In genomic region chr3:34758630-34759261, GRCh38 we compare ENCODE assay signal across 16 cellular contexts.
DNase-seq lines count a peak whose midpoint lies in the region; ATAC-seq and TF ChIP-seq lines count a peak whose summit lies in the region.
"Had no signal": no experiment of that assay in that cellular context is flagged by ENCODE, and none has a peak within 500 bp of the region (broad histone marks: within the 10 kb centered on the region; RNA-seq: fewer than 3 reads in every experiment).

No MANE protein-coding gene starts in this region.

- H3K36me3 Mint-ChIP-seq in WTC11, result peaks cover 10% of the 10 kb centered on the region; the same call in 1 of the 2 replicates
- H3K36me3 Mint-ChIP-seq in activated T-helper 2 cell treated with anti-CD3 and anti-CD28 coated beads, Interferon-gamma antibody, Interleukin-2, Interleukin-4, amounts not matched to agents 10 μg/mL and 5 μg/mL and 100 μg/mL, durations not matched to agents 14 hours and 24 hours and 36 hours (ENCODE audit: low read depth), result no peaks in the 10 kb centered on the region
- H3K36me3 Mint-ChIP-seq: CD4-positive, alpha-beta memory T cell had no signal

- no peak overlapping the region for H3K9ac ChIP-seq in neuronal stem cell (ENCODE audit: low read depth, low read length, poor library complexity)
- no peak overlapping the region for H3K9ac ChIP-seq in PC-3 (ENCODE audit: low read length)

- DNase-seq in WTC11 (ENCODE audit: low spot score), result no peak
- peak; percentile 85 for DNase-seq in myocyte (ENCODE audit: low read depth)
- DNase-seq in neuronal stem cell (ENCODE audit: low spot score), result no peak
- no peak for DNase-seq in PC-3
- DNase-seq in activated T-helper 2 cell treated with anti-CD3 and anti-CD28 coated beads, Interferon-gamma antibody, Interleukin-2, Interleukin-4, amounts not matched to agents 10 μg/mL and 5 μg/mL and 100 μg/mL, durations not matched to agents 14 hours and 24 hours and 36 hours (ENCODE audit: low spot score), result no peak
- DNase-seq in GM13976 (ENCODE audit: low spot score), result no peak
- DNase-seq in NCI-H446 treated with DMSO at 0.1 percent for 48 hours (lab: John Stamatoyannopoulos, UW), result no peak
- DNase-seq: C1 segment of cervical spinal cord, Caco-2, DMS 273 treated with DMSO at 0.1 percent for 48 hours, DMS53, DMS79 treated with DMSO at 0.1 percent for 48 hours, H9 had no signal

- TF ChIP-seq CTCF in WTC11 (IDR thresholded peaks at IDR 0.05) (no peak), PC-3 (conservative IDR thresholded peaks at IDR 0.05; ENCODE audit: low read depth, low read length) (no peak), GM13976 (IDR thresholded peaks at IDR 0.05; ENCODE audit: borderline replicate concordance, control extremely low read depth, extremely low read depth, insufficient read depth, missing control alignments) (no peak)

- no TSS peak for BruUV-seq in PC-3 (replicated peaks; lab: Mats Ljungman, UMichigan)

- H3K27me3 Mint-ChIP-seq in WTC11 (ENCODE audit: low read depth), result peaks cover 37% of the 10 kb centered on the region
- H3K27me3 Mint-ChIP-seq in activated T-helper 2 cell treated with anti-CD3 and anti-CD28 coated beads, Interferon-gamma antibody, Interleukin-2, Interleukin-4, amounts not matched to agents 10 μg/mL and 5 μg/mL and 100 μg/mL, durations not matched to agents 14 hours and 24 hours and 36 hours (ENCODE audit: low read depth), result no peaks in the 10 kb centered on the region
- H3K27me3 Mint-ChIP-seq: CD4-positive, alpha-beta memory T cell had no signal

- no CpG with 5 or more reads among the region's 9 CpGs for WGBS in neuronal stem cell (ENCODE audit: extremely low coverage in 2 of 2, insufficient read length in 2 of 2, insufficient replicate concordance in 1 of 2), 2 donors

- H3K4me1 ChIP-seq in neuronal stem cell (ENCODE audit: control insufficient read depth in 2 of 2, insufficient read depth in 1 of 2, low read depth in 1 of 2, low read length in 2 of 2) (no peaks in the 10 kb centered on the region), PC-3 (ENCODE audit: insufficient read depth, low read length) (no peaks in the 10 kb centered on the region)
- H3K4me1 ChIP-seq: Caco-2 had no signal

- ATAC-seq in WTC11 (no peak), PC-3 (no peak)
- ATAC-seq: GM23338, HCT116 had no signal

- peaks cover 35% of the 10 kb centered on the region for H3K9me3 Mint-ChIP-seq in WTC11
- no peaks in the 10 kb centered on the region for H3K9me3 Mint-ChIP-seq in activated T-helper 2 cell treated with anti-CD3 and anti-CD28 coated beads, Interferon-gamma antibody, Interleukin-2, Interleukin-4, amounts not matched to agents 10 μg/mL and 5 μg/mL and 100 μg/mL, durations not matched to agents 14 hours and 24 hours and 36 hours

- CTCF ChIA-PET in WTC11 (lab: Charles Lee), result no interaction called here
- CTCF ChIA-PET in PC-3 (lab: Charles Lee), result no interaction called here

- no peak overlapping the region for H3K4ac ChIP-seq in neuronal stem cell (ENCODE audit: low read length)

- no peaks in the 10 kb centered on the region for H3F3A ChIP-seq in PC-3 (ENCODE audit: low read length, unreplicated experiment)

- H4K91ac ChIP-seq in neuronal stem cell (ENCODE audit: low read depth, low read length, poor library complexity), result no peak overlapping the region

- no peak overlapping the region for H3K4me3 Mint-ChIP-seq in WTC11
- H3K4me3 Mint-ChIP-seq in activated T-helper 2 cell treated with anti-CD3 and anti-CD28 coated beads, Interferon-gamma antibody, Interleukin-2, Interleukin-4, amounts not matched to agents 10 μg/mL and 5 μg/mL and 100 μg/mL, durations not matched to agents 14 hours and 24 hours and 36 hours (ENCODE audit: low read depth), result no peak overlapping the region
- H3K4me3 Mint-ChIP-seq: CD4-positive, alpha-beta memory T cell; GM23338; H9 had no signal

- H3K36me3 ChIP-seq in neuronal stem cell (replicated peaks in 1 of 2; ENCODE audit: control insufficient read depth in 2 of 2, insufficient read depth in 2 of 2, low read length in 2 of 2), result no peaks in the 10 kb centered on the region
- H3K36me3 ChIP-seq in PC-3 (ENCODE audit: low read depth, low read length), result no peaks in the 10 kb centered on the region

- peak overlapping the region; percentile 70 for H2AK5ac ChIP-seq in neuronal stem cell (ENCODE audit: low read depth, low read length)

- H3K14ac ChIP-seq in neuronal stem cell (ENCODE audit: low read length), result no peak overlapping the region

- no peaks in the 10 kb centered on the region for H3K79me2 ChIP-seq in PC-3 (ENCODE audit: low read length)

- H2BK15ac ChIP-seq in neuronal stem cell (ENCODE audit: low read length), result no peak overlapping the region

- in situ Hi-C loops in GM13976 (cut with MboI; ENCODE audit: low sequenced_read_pairs, unreplicated experiment), result no loop called here

- H3K4me3 ChIP-seq in neuronal stem cell (ENCODE audit: low read length in 2 of 2), result no peak overlapping the region
- H3K4me3 ChIP-seq in PC-3 (ENCODE audit: low read length), result no peak overlapping the region
- H3K4me3 ChIP-seq: GM23338 had no signal

- H3K79me1 ChIP-seq in neuronal stem cell (ENCODE audit: low read depth, low read length), result no peaks in the 10 kb centered on the region

- H4K8ac ChIP-seq in neuronal stem cell (ENCODE audit: low read depth, low read length), result no peak overlapping the region

- H3K18ac ChIP-seq in neuronal stem cell (ENCODE audit: low read length), result peak overlapping the region; percentile 83

- intact Hi-C loops in PC-3 (cut with micrococcal nuclease), result no loop called here
- intact Hi-C loops in activated T-helper 2 cell treated with anti-CD3 and anti-CD28 coated beads, Interferon-gamma antibody, Interleukin-2, Interleukin-4, amounts not matched to agents 10 μg/mL and 5 μg/mL and 100 μg/mL, durations not matched to agents 14 hours and 24 hours and 36 hours (cut with micrococcal nuclease), result no loop called here

- peak overlapping the region; percentile 54 for H2BK5ac ChIP-seq in neuronal stem cell (ENCODE audit: low read length)

- no peak overlapping the region for H3K23ac ChIP-seq in neuronal stem cell (ENCODE audit: low read depth, low read length, poor library complexity)

- H3K9me2 ChIP-seq in PC-3 (replicated peaks; ENCODE audit: low read length), result no peaks in the 10 kb centered on the region

- POLR2A ChIA-PET in WTC11 (lab: Charles Lee), result no interaction called here
- POLR2A ChIA-PET in PC-3 (lab: Charles Lee; ENCODE audit: unreplicated experiment), result no interaction called here

- no peaks in the 10 kb centered on the region for H3K4me1 Mint-ChIP-seq in WTC11
- H3K4me1 Mint-ChIP-seq in activated T-helper 2 cell treated with anti-CD3 and anti-CD28 coated beads, Interferon-gamma antibody, Interleukin-2, Interleukin-4, amounts not matched to agents 10 μg/mL and 5 μg/mL and 100 μg/mL, durations not matched to agents 14 hours and 24 hours and 36 hours (ENCODE audit: low read depth), result no peaks in the 10 kb centered on the region
- H3K4me1 Mint-ChIP-seq: CD4-positive, alpha-beta memory T cell; GM23338; H9 had no signal

- peak overlapping the region; percentile 41 for H2BK12ac ChIP-seq in neuronal stem cell (ENCODE audit: low read length)

- H2BK120ac ChIP-seq in neuronal stem cell (ENCODE audit: low read depth, low read length), result no peak overlapping the region

- H3K27ac ChIP-seq in neuronal stem cell (replicated peaks; ENCODE audit: low read length) (no peak overlapping the region), PC-3 (ENCODE audit: low read length) (no peak overlapping the region)

- no peak overlapping the region for H3K4me2 ChIP-seq in neuronal stem cell (ENCODE audit: insufficient read depth, low read length, poor library complexity, severe bottlenecking)
- no peak overlapping the region for H3K4me2 ChIP-seq in PC-3 (ENCODE audit: low read length)
- H3K4me2 ChIP-seq: GM23338 had no signal

- H3K27ac Mint-ChIP-seq in WTC11, result peak overlapping the region; percentile 55; the same call in 1 of the 2 replicates
- H3K27ac Mint-ChIP-seq in activated T-helper 2 cell treated with anti-CD3 and anti-CD28 coated beads, Interferon-gamma antibody, Interleukin-2, Interleukin-4, amounts not matched to agents 10 μg/mL and 5 μg/mL and 100 μg/mL, durations not matched to agents 14 hours and 24 hours and 36 hours, result no peak overlapping the region
- H3K27ac Mint-ChIP-seq: CD4-positive, alpha-beta memory T cell; GM23338; H9 had no signal

- peaks cover 0 to 2% of the 10 kb centered on the region in 2 donors for H3K9me3 ChIP-seq in neuronal stem cell (replicated peaks in 1 of 2; ENCODE audit: control insufficient read depth in 2 of 2, insufficient read depth in 1 of 2, low read depth in 1 of 2, low read length in 2 of 2)
- peaks cover 22% of the 10 kb centered on the region for H3K9me3 ChIP-seq in PC-3 (ENCODE audit: low read length)
- H3K9me3 ChIP-seq: Caco-2 had no signal

- H3K27me3 ChIP-seq in neuronal stem cell (ENCODE audit: control insufficient read depth in 3 of 3, insufficient read depth in 3 of 3, low read depth in 1 of 3, low read length in 3 of 3) (no peaks in the 10 kb centered on the region), PC-3 (ENCODE audit: low read length) (no peaks in the 10 kb centered on the region)

- H4K20me1 ChIP-seq in PC-3 (ENCODE audit: low read length), result no peaks in the 10 kb centered on the region

- H2AFZ ChIP-seq in neuronal stem cell (ENCODE audit: low read length) (no peak overlapping the region), PC-3 (ENCODE audit: low read length) (no peak overlapping the region)
- H2AFZ ChIP-seq: GM23338 had no signal

TF ChIP-seq in WTC11, 78 proteins besides CTCF, POLR2A, EP300 and RAD21:
- no peak for TF ChIP-seq ZMAT4 (CRISPR knock-in tag; IDR thresholded peaks at IDR 0.05)
- TF ChIP-seq IRF2 (CRISPR knock-in tag; IDR thresholded peaks at IDR 0.05; ENCODE audit: borderline replicate concordance, low read depth), result no peak
TF ChIP-seq in WTC11: peak in this region for 0.
